Comparison of ENCODE assay signal across 19 cellular contexts in the genomic region with DNA sequence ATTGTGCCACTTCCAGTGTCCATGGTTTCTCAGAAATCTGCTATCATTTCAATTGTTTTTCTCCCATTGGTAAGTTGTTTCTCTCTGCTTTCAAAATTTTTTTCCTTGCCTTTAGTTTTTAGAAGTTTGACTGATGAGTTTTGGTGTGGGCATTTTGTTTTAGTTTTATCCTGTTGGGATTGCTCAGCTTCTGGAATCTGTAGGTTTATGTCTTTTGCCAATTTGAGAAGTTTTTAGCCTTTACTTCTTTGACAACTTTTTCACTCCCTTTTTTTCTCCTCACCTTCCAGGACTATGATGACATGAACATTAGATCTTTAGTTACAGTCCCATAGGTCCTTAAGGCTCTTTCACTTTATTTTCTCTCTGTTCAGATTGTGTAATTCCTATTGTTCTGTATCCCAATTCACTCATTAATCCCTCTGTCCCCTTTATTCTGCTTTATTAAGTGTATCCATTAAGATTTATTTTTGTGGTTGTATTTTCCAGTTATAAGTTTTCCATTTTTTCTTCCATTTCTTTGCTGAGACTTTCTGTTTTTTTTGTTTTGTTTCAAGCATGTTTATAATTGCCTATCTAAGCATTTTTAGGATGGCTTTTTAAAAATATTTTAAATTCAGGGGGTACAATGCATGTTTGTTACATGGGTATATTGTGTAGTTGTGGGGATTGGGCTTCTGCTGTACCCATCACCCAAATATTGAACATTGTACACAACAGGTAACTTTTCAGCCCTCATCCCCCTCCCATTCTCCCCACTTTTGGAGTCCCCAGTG. TPM values are rescaled to one million over a fixed set of nuclear protein-coding genes. Genes with fewer than 3 reads are reported as not detected.
DNase-seq lines count a peak whose midpoint lies in the region; ATAC-seq and TF ChIP-seq lines count a peak whose summit lies in the region.
"Had no signal": no experiment of that assay in that cellular context is flagged by ENCODE, and none has a peak within 500 bp of the region (broad histone marks: within the 10 kb centered on the region; RNA-seq: fewer than 3 reads in every experiment).

No MANE protein-coding gene starts in this region.

- DNase-seq in natural killer cell (no peak), T-cell (no peak), NCI-H146 treated with DMSO at 0.1 percent for 48 hours (lab: John Stamatoyannopoulos, UW; ENCODE audit: unreplicated experiment) (no peak), caudate nucleus (lab: John Stamatoyannopoulos, UW) (no peak), endothelial cell (ENCODE audit: low spot score) (no peak)
- DNase-seq in natural killer cell treated with Interleukin-12 subunit alpha and Interleukin-12 subunit beta and Interleukin-15 and Interleukin-18, amount 100 ng/mL, for 72 hours (ENCODE audit: low spot score): no peak
- DNase-seq: activated CD4-positive, alpha-beta T cell treated with anti-CD3 and anti-CD28 coated beads for 1 hour; Calu3; DND-41; HCEC 1CT; hypothalamus; immature natural killer cell; NCI-H1694; NCI-H510A; transverse colon had no signal

- H3K9me3 Mint-ChIP-seq in natural killer cell (no peaks in the 10 kb centered on the region), T-cell (peaks cover 0 to 6% (median 0%) of the 10 kb centered on the region in 3 donors), endothelial cell (ENCODE audit: unreplicated experiment) (no peaks in the 10 kb centered on the region)
- no peaks in the 10 kb centered on the region for H3K9me3 Mint-ChIP-seq in natural killer cell treated with Interleukin-12 subunit alpha and Interleukin-12 subunit beta and Interleukin-15 and Interleukin-18, amount 100 ng/mL, for 72 hours
- H3K9me3 Mint-ChIP-seq: immature natural killer cell; T-helper 1 cell treated with Interleukin-12 subunit alpha and Interleukin-12 subunit beta and Interleukin-4 antibody, amounts not matched to agents 30 μg/mL and 1 μg/mL, for 36 hours had no signal

- ATAC-seq in natural killer cell (no peak), T-cell (replicated peaks in 1 of 4) (no peak)
- ATAC-seq in natural killer cell treated with Interleukin-12 subunit alpha and Interleukin-12 subunit beta and Interleukin-15 and Interleukin-18, amount 100 ng/mL, for 72 hours: no peak

- H3K4me3 Mint-ChIP-seq in natural killer cell (peak overlapping the region; percentile 10), T-cell (no peak overlapping the region), endothelial cell (ENCODE audit: unreplicated experiment) (no peak overlapping the region)
- no peak overlapping the region for H3K4me3 Mint-ChIP-seq in natural killer cell treated with Interleukin-12 subunit alpha and Interleukin-12 subunit beta and Interleukin-15 and Interleukin-18, amount 100 ng/mL, for 72 hours
- H3K4me3 Mint-ChIP-seq: immature natural killer cell; T-helper 1 cell treated with Interleukin-12 subunit alpha and Interleukin-12 subunit beta and Interleukin-4 antibody, amounts not matched to agents 30 μg/mL and 1 μg/mL, for 36 hours had no signal

- TF ChIP-seq CTCF in natural killer cell (IDR thresholded peaks at IDR 0.05) (no peak), endothelial cell (IDR thresholded peaks at IDR 0.05; ENCODE audit: unreplicated experiment) (no peak)

- CTCF ChIA-PET in T-cell (lab: Charles Lee): interaction anchor here in 1 of 2 donors (0.6 kb wide), 1 partner anchor 261 kb away, joined by 3 read pairs; no protein-coding TSS in a partner anchor

- H3K27ac ChIP-seq in cingulate gyrus (ENCODE audit: low read depth, low read length) (peak overlapping the region; percentile 43), caudate nucleus (ENCODE audit: low read depth, low read length) (no peak overlapping the region)
- H3K27ac ChIP-seq: BLaER1, SK-N-MC, transverse colon had no signal

- POLR2A ChIA-PET in T-cell (lab: Charles Lee): interaction anchor here in 1 of 2 donors (0.6 kb wide), 1 partner anchor 54 kb away, joined by 3 read pairs; no protein-coding TSS in a partner anchor

- H3K4me1 Mint-ChIP-seq in natural killer cell: peaks cover 40 to 67% of the 10 kb centered on the region in 2 donors
- H3K4me1 Mint-ChIP-seq in natural killer cell treated with Interleukin-12 subunit alpha and Interleukin-12 subunit beta and Interleukin-15 and Interleukin-18, amount 100 ng/mL, for 72 hours (ENCODE audit: low read depth in 2 of 2): peaks cover 23 to 35% of the 10 kb centered on the region in 2 donors
- peaks cover 66 to 75% (median 66%) of the 10 kb centered on the region in 3 donors for H3K4me1 Mint-ChIP-seq in T-cell
- peaks cover 10% of the 10 kb centered on the region for H3K4me1 Mint-ChIP-seq in endothelial cell (ENCODE audit: unreplicated experiment)

- H3K27me3 Mint-ChIP-seq in natural killer cell (ENCODE audit: low read depth in 2 of 2) (no peaks in the 10 kb centered on the region), T-cell (no peaks in the 10 kb centered on the region), endothelial cell (ENCODE audit: unreplicated experiment) (peaks cover 4% of the 10 kb centered on the region)
- no peaks in the 10 kb centered on the region for H3K27me3 Mint-ChIP-seq in natural killer cell treated with Interleukin-12 subunit alpha and Interleukin-12 subunit beta and Interleukin-15 and Interleukin-18, amount 100 ng/mL, for 72 hours

- intact Hi-C loops in natural killer cell (cut with micrococcal nuclease): no loop called here

- H3K36me3 Mint-ChIP-seq in natural killer cell (no peaks in the 10 kb centered on the region), T-cell (peaks cover 45% of the 10 kb centered on the region), endothelial cell (ENCODE audit: low read depth, unreplicated experiment) (no peaks in the 10 kb centered on the region)
- H3K36me3 Mint-ChIP-seq in natural killer cell treated with Interleukin-12 subunit alpha and Interleukin-12 subunit beta and Interleukin-15 and Interleukin-18, amount 100 ng/mL, for 72 hours: peaks cover 8% of the 10 kb centered on the region

- H3K27ac Mint-ChIP-seq in natural killer cell: peak overlapping the region; percentile 11 to 33
- H3K27ac Mint-ChIP-seq in natural killer cell treated with Interleukin-12 subunit alpha and Interleukin-12 subunit beta and Interleukin-15 and Interleukin-18, amount 100 ng/mL, for 72 hours: peak overlapping the region in 1 of 2 donors; percentile 42
- peak overlapping the region; percentile 44 to 53 for H3K27ac Mint-ChIP-seq in T-cell
- no peak overlapping the region for H3K27ac Mint-ChIP-seq in endothelial cell (ENCODE audit: unreplicated experiment)
- H3K27ac Mint-ChIP-seq: T-helper 1 cell treated with Interleukin-12 subunit alpha and Interleukin-12 subunit beta and Interleukin-4 antibody, amounts not matched to agents 30 μg/mL and 1 μg/mL, for 36 hours had no signal

RNA-seq across cellular contexts. Expression of gene MFSD6, which starts 17.9 kb away (rescaled TPM):
- total RNA-seq in natural killer cell (10 to 100 TPM; 36.7 to 50.5 (median 48.0) TPM), T-cell (10 to 100 TPM; 42.3 to 47.4 (median 44.4) TPM), endothelial cell (ENCODE audit: unreplicated experiment) (2.4 TPM)
- total RNA-seq in natural killer cell treated with Interleukin-12 subunit alpha and Interleukin-12 subunit beta and Interleukin-15 and Interleukin-18, amount 100 ng/mL, for 72 hours: 10 to 100 TPM; 44.9 to 48.1 TPM

Comparison
In these comparisons a context has a peak if more than half of its experiments do, and no peak if none do; other contexts are left out.
1. RNA of gene MFSD6, which starts 17.9 kb away (total RNA-seq): 44.9 to 48.1 TPM in natural killer cell treated with Interleukin-12 subunit alpha and Interleukin-12 subunit beta and Interleukin-15 and Interleukin-18, amount 100 ng/mL, for 72 hours, 36.7 to 50.5 TPM in natural killer cell and 42.3 to 47.4 TPM in T-cell; 2.4 TPM in endothelial cell (single experiment); every median in the first group is over 10 times any median in the second.